Comparison of ENCODE assay signal across 8 cellular contexts in the genomic region with DNA sequence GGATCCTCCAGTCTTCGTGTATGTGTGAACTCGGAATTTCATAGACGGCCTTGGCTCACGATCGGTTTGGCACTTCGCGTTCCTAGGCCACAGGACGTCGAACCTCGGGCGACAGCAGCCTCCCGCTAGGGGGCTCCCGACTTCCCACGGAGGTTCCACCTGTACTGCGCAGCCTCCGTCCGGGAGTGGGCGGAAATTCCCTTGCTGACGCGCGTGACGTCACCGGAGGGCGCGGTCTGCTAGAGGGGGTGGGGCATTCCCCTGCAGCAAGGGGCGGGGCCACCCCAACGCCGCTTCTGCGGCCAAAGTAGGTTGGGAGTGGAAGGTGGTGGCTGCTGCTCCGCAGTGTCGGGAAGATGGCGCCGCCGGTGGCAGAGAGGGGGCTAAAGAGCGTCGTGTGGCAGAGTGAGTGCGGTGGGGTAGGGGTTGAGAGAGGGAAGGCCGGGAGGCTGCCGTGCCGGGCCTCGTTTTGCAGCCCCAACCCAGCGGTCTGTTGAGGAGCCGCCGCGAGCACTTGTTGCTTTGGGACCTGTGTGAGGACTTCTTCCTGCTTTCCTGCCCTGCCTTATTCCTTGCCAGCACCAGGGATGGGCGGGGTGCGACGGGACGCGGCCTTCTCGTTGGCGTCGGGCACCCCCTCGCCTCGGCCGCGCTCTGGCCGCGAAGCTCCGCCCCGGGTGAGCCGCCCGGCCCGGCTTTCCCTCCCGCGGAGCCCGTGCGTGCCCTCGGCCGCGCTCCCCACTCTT. TPM values are rescaled to one million over a fixed set of nuclear protein-coding genes. Genes with fewer than 3 reads are reported as not detected.
DNase-seq lines count a peak whose midpoint lies in the region; FAIRE-seq and TF ChIP-seq lines count a peak whose summit lies in the region.

Gene STXBP3, plus strand, starts transcription at position 293 of the 746 bp plus-strand sequence. Its CDS starts 64 bp downstream, at position 357.

- peak within 1 kb of the TSS; percentile 97 to 98 (median 98) for H3K27ac Mint-ChIP-seq in H9
- peak within 1 kb of the TSS; percentile 98 for H3K27ac Mint-ChIP-seq in neural progenitor cell

- H4K91ac ChIP-seq in H9 (ENCODE audit: insufficient read length, low read depth, low read length): no peak within 1 kb of the TSS

- H3K79me2 ChIP-seq in H9 (ENCODE audit: insufficient read depth, low read length): no peaks in the 10 kb centered on the region; the same call in 1 of the 2 replicates
- H3K79me2 ChIP-seq in neural progenitor cell (ENCODE audit: low read depth): peaks cover 41% of the 10 kb centered on the region

- H3K56ac ChIP-seq in H9 (ENCODE audit: insufficient read length, low read depth, low read length): no peak within 1 kb of the TSS

- no peaks in the 10 kb centered on the region for H4K20me1 ChIP-seq in H9 (ENCODE audit: control insufficient read depth, insufficient read depth, insufficient read length)
- H4K20me1 ChIP-seq in neural progenitor cell (ENCODE audit: low read depth): no peaks in the 10 kb centered on the region

- H3K9me3 Mint-ChIP-seq in H9 (no peaks in the 10 kb centered on the region), neural progenitor cell (no peaks in the 10 kb centered on the region)

- H3K4me1 ChIP-seq in H9 (ENCODE audit: insufficient read depth, low read length) (no peaks in the 10 kb centered on the region), neural progenitor cell (peaks cover 19% of the 10 kb centered on the region), subcutaneous abdominal adipose tissue (ENCODE audit: control insufficient read depth in 5 of 5, insufficient read depth in 5 of 5, low read length in 5 of 5) (peaks cover 2 to 17% (median 3%) of the 10 kb centered on the region in 5 donors)

- no CpG with 5 or more reads among the region's 71 CpGs for WGBS in H9 (ENCODE audit: extremely low coverage, insufficient read length, low lambda C conversion rate)

- H3K36me3 Mint-ChIP-seq in H9 (ENCODE audit: insufficient read depth in 1 of 3, low read depth in 3 of 3): peaks cover 2 to 4% (median 3%) of the 10 kb centered on the region in 3 experiments; a peak in 4 of 7 replicates
- peaks cover 6% of the 10 kb centered on the region for H3K36me3 Mint-ChIP-seq in neural progenitor cell

- H2AK5ac ChIP-seq in H9 (ENCODE audit: insufficient read length, low read length): no peak within 1 kb of the TSS

- no peaks in the 10 kb centered on the region for H3K23me2 ChIP-seq in H9 (ENCODE audit: insufficient read length, low read depth, low read length, poor library complexity, severe bottlenecking)

- peaks cover 4% of the 10 kb centered on the region for H3K36me3 ChIP-seq in MG63
- no peaks in the 10 kb centered on the region for H3K36me3 ChIP-seq in neural progenitor cell
- peaks cover 0 to 7% (median 0%) of the 10 kb centered on the region in 5 donors for H3K36me3 ChIP-seq in subcutaneous abdominal adipose tissue (ENCODE audit: control insufficient read depth in 5 of 5, insufficient read depth in 5 of 5, low read length in 5 of 5)

- H2BK12ac ChIP-seq in H9 (ENCODE audit: insufficient read length, low read depth, low read length): no peak within 1 kb of the TSS

- no peak within 1 kb of the TSS for H3K23ac ChIP-seq in H9 (ENCODE audit: insufficient read length, low read depth, low read length)

- peak; percentile 98 for DNase-seq in H9
- peak; percentile 100 for DNase-seq in MG63
- DNase-seq in SIG-M5 (lab: John Stamatoyannopoulos, UW): peak; percentile 57
- peak; percentile 100 for DNase-seq in activated gamma-delta T cell treated with Interleukin-2 at 50 U/mL for 16 hours
- peak; percentile 99 for DNase-seq in fibroblast of villous mesenchyme (ENCODE audit: low read depth)
- peak; percentile 99 for DNase-seq in neural progenitor cell (ENCODE audit: low spot score)

- peak within 1 kb of the TSS; percentile 48 for H3K4me2 ChIP-seq in H9 (ENCODE audit: insufficient read depth, insufficient read length, low read length)
- H3K4me2 ChIP-seq in neural progenitor cell: peak within 1 kb of the TSS; percentile 86

- H3K18ac ChIP-seq in H9 (ENCODE audit: insufficient read length, low read depth, low read length): peak within 1 kb of the TSS; percentile 91

- peaks cover 10 to 11% of the 10 kb centered on the region in 2 experiments for H3K4me1 Mint-ChIP-seq in H9
- peaks cover 24% of the 10 kb centered on the region for H3K4me1 Mint-ChIP-seq in neural progenitor cell

- no peak within 1 kb of the TSS for H4K5ac ChIP-seq in H9 (ENCODE audit: insufficient read length, low read depth, low read length)

- H3F3A ChIP-seq in neural progenitor cell (ENCODE audit: low read depth): peaks cover 12% of the 10 kb centered on the region

- H3K27me3 Mint-ChIP-seq in H9 (ENCODE audit: low read depth) (peaks cover 10% of the 10 kb centered on the region), neural progenitor cell (ENCODE audit: insufficient read depth, low read depth) (peaks cover 4% of the 10 kb centered on the region)

- H3K4me3 ChIP-seq in MG63 (peak within 1 kb of the TSS; percentile 79), fibroblast of villous mesenchyme (ENCODE audit: low read depth, low read length) (peak within 1 kb of the TSS; percentile 86), neural progenitor cell (peak within 1 kb of the TSS; percentile 81), subcutaneous abdominal adipose tissue (ENCODE audit: low read depth in 1 of 5, low read length in 5 of 5) (peak within 1 kb of the TSS; percentile 94 to 100 (median 94))

- no peak within 1 kb of the TSS for H2BK5ac ChIP-seq in H9 (ENCODE audit: insufficient read length, low read length)

- H3K79me1 ChIP-seq in H9 (ENCODE audit: insufficient read depth, low read depth, low read length, poor library complexity, severe bottlenecking): no peaks in the 10 kb centered on the region

- no peak within 1 kb of the TSS for H2AFZ ChIP-seq in H9 (ENCODE audit: low read length)
- peak within 1 kb of the TSS; percentile 66 for H2AFZ ChIP-seq in neural progenitor cell (replicated peaks)

- H3K9ac ChIP-seq in H9 (ENCODE audit: extremely low read depth, insufficient read length, low read length) (peak within 1 kb of the TSS; percentile 75), neural progenitor cell (peak within 1 kb of the TSS; percentile 63), subcutaneous abdominal adipose tissue (ENCODE audit: low read length in 5 of 5) (peak within 1 kb of the TSS; percentile 70 to 95 (median 87))

- H2BK120ac ChIP-seq in H9 (ENCODE audit: low read depth, low read length, poor library complexity, severe bottlenecking): peak within 1 kb of the TSS; percentile 92

- H3K27me3 ChIP-seq in H9 (ENCODE audit: insufficient read depth, low read length): no peaks in the 10 kb centered on the region
- H3K27me3 ChIP-seq in MG63: no peaks in the 10 kb centered on the region
- peaks cover 6% of the 10 kb centered on the region for H3K27me3 ChIP-seq in neural progenitor cell
- no peaks in the 10 kb centered on the region for H3K27me3 ChIP-seq in subcutaneous abdominal adipose tissue (ENCODE audit: control insufficient read depth in 5 of 5, insufficient read depth in 4 of 5, low read length in 5 of 5)

- peak within 1 kb of the TSS; percentile 84 for H3K14ac ChIP-seq in H9 (ENCODE audit: insufficient read depth, low read length)

- FAIRE-seq in G401.6 (lab: Jason Lieb, UNC): peak; percentile 97

- H4K8ac ChIP-seq in H9 (replicated peaks; ENCODE audit: insufficient read length, low read depth, low read length): no peak within 1 kb of the TSS

- H2BK20ac ChIP-seq in H9 (ENCODE audit: low read depth, low read length, poor library complexity, severe bottlenecking): no peak within 1 kb of the TSS

- no peak within 1 kb of the TSS for H3T11ph ChIP-seq in H9 (ENCODE audit: low read length)

- H2BK15ac ChIP-seq in H9 (ENCODE audit: low read depth, low read length): no peak within 1 kb of the TSS

- H3K4me3 Mint-ChIP-seq in H9: peak within 1 kb of the TSS; percentile 92 to 98
- peak within 1 kb of the TSS; percentile 98 for H3K4me3 Mint-ChIP-seq in neural progenitor cell

- no peak within 1 kb of the TSS for H3K4ac ChIP-seq in H9 (ENCODE audit: low read depth, low read length)

- H3K27ac ChIP-seq in H9 (ENCODE audit: insufficient read length, low read depth, low read length): peak within 1 kb of the TSS; percentile 48
- peak within 1 kb of the TSS; percentile 92 for H3K27ac ChIP-seq in neural progenitor cell
- peak within 1 kb of the TSS; percentile 94 for H3K27ac ChIP-seq in subcutaneous abdominal adipose tissue (ENCODE audit: low read depth, low read length)

- TF ChIP-seq CTCF in H9 (conservative IDR thresholded peaks at IDR 0.05) (peak; percentile 95), fibroblast of villous mesenchyme (IDR thresholded peaks at IDR 0.05; ENCODE audit: insufficient read depth, low read depth, low read length) (peak; percentile 91), neural progenitor cell (IDR thresholded peaks at IDR 0.05) (peak; percentile 88)

- H3K9me3 ChIP-seq in H9 (ENCODE audit: control insufficient read depth, low read depth, low read length) (no peaks in the 10 kb centered on the region), MG63 (no peaks in the 10 kb centered on the region), neural progenitor cell (ENCODE audit: low read depth) (no peaks in the 10 kb centered on the region), subcutaneous abdominal adipose tissue (ENCODE audit: control insufficient read depth in 5 of 5, low read length in 5 of 5) (no peaks in the 10 kb centered on the region)

RNA-seq across cellular contexts. Expression of gene STXBP3, which starts in this region (rescaled TPM):
- total RNA-seq in H9 (2021) (29.4 and 34.1 TPM in 2 replicates), fibroblast of villous mesenchyme (39.9 and 79.5 TPM in 2 replicates), neural progenitor cell (ENCODE audit: low replicate concordance) (63.8 and 89.8 TPM in 2 replicates)
- total RNA-seq in MG63 (2014; rRNA removed; shearing (Covaris generic); ENCODE audit: low replicate concordance): 20.9 and 30.1 TPM in 2 replicates

Comparison
In these comparisons a context has a peak if more than half of its experiments do, and no peak if none do; other contexts are left out.
1. Peak in every context shown above with its lines: DNase-seq, H3K4me3 ChIP-seq and H3K27ac ChIP-seq.